Comparison of ENCODE assay signal across 11 cellular contexts in the genomic region with DNA sequence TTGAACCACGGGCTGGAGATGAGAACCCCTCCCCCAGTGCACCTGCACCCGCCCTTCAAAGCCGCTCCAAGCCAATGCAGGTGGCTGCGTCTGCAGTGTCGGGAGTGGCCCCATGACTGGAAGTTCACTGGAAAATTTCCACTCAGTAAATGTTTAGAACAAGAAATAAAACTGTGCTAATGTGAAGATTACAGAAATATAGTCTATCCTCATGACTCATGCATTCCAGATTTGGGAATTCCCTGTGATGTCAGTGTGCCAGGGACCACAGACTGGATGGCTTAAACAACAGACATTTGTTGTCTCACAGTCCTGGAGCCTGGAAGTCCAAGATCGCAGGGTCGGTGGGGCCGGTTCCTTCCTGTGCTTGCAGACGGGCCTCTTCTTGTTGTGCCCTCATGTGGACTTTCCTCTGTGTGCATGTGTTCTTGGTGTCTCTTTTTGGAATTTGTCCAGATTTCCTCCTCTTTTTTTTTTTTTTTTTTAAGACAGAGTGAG. TPM values are rescaled to one million over a fixed set of nuclear protein-coding genes. Genes with fewer than 3 reads are reported as not detected.
"Had no signal": no experiment of that assay in that cellular context is flagged by ENCODE, and none has a peak within 500 bp of the region (broad histone marks: within the 10 kb centered on the region; RNA-seq: fewer than 3 reads in every experiment).

No MANE protein-coding gene starts in this region.

RNA-seq across cellular contexts. Expression of a gene that starts 6.1 kb away (rescaled TPM):
- total RNA-seq: bronchial epithelial cell; esophagus squamous epithelium; lower leg skin; mesothelial cell of epicardium; natural killer cell treated with Interleukin-12 subunit alpha and Interleukin-12 subunit beta and Interleukin-15 and Interleukin-18, amount 100 ng/mL, for 72 hours; prostate gland; renal cortical epithelial cell; sigmoid colon; subcutaneous adipose tissue; tibial nerve; ureter had no signal
- polyA plus RNA-seq: sigmoid colon had no signal
